Comparison of ENCODE assay signal across 8 cellular contexts in the genomic region with DNA sequence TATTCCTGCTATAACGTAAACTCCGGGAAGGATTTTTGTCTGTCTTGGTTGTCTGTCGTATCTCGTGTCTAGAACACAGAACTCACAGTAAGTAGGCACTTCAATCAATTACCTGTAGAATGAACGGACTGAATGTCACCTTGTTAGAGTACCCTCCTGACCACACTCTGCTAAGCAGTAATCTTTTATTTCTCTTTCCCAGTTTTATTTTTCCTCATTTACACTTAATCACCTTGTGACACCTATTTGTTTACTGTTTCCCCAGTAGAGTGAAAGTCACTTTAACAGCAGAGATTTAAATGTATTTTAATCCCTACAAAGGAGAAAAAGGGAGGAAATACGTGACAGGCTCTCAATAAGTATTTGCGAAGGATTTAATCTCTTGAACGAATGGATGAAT. TPM values are rescaled to one million over a fixed set of nuclear protein-coding genes. Genes with fewer than 3 reads are reported as not detected.
DNase-seq lines count a peak whose midpoint lies in the region; ATAC-seq and TF ChIP-seq lines count a peak whose summit lies in the region.

No MANE protein-coding gene starts in this region.

- no peak for TF ChIP-seq POLR2A in body of pancreas (IDR thresholded peaks at IDR 0.05)

- WGBS in body of pancreas, 2 donors: 3 to 9% methylated on average over 8 of the region's 8 CpGs

- H3K4me1 ChIP-seq in ACC112 (ENCODE audit: control insufficient read depth, insufficient read depth, low read length, unreplicated experiment) (peaks cover 19% of the 10 kb centered on the region), body of pancreas (peaks cover 33% of the 10 kb centered on the region), mucosa of rectum (ENCODE audit: control insufficient read depth in 2 of 2, insufficient read depth in 2 of 2, low read length in 2 of 2) (peaks cover 6 to 7% of the 10 kb centered on the region in 2 donors)

- H3K27me3 ChIP-seq in ACC112 (ENCODE audit: insufficient read depth, low read length) (no peaks in the 10 kb centered on the region), body of pancreas (no peaks in the 10 kb centered on the region), mucosa of rectum (ENCODE audit: control insufficient read depth in 2 of 2, insufficient read depth in 2 of 2, low read length in 2 of 2) (no peaks in the 10 kb centered on the region)

- H3K36me3 Mint-ChIP-seq in HFFc6 (ENCODE audit: low read depth): no peaks in the 10 kb centered on the region

- H3K4me3 ChIP-seq in ACC112 (ENCODE audit: low read depth, low read length) (peak overlapping the region; percentile 100), body of pancreas (peak overlapping the region; percentile 14 to 87), mucosa of rectum (ENCODE audit: low read length in 2 of 2) (peak overlapping the region; percentile 79 to 86)

- no peak for ATAC-seq in body of pancreas
- no peak for ATAC-seq in GM21825 (IDR thresholded peaks at IDR 0.05; ENCODE audit: unreplicated experiment)

- no peak overlapping the region for H3K27ac Mint-ChIP-seq in HFFc6

- peaks cover 39% of the 10 kb centered on the region for H3K79me2 ChIP-seq in ACC112 (ENCODE audit: control insufficient read depth, insufficient read depth, low read length, unreplicated experiment)

- H2AFZ ChIP-seq in ACC112 (ENCODE audit: low read length, unreplicated experiment): peak overlapping the region; percentile 100

- intact Hi-C loops in body of pancreas (cut with DNase I): no loop called here

- no peak for DNase-seq in HFFc6
- no peak for DNase-seq in body of pancreas
- no peak for DNase-seq in ureter (ENCODE audit: low spot score)
- no peak for DNase-seq in NCI-H2107 (lab: John Stamatoyannopoulos, UW)
- no peak for DNase-seq in activated CD4-positive, alpha-beta T cell treated with anti-CD3 and anti-CD28 coated beads, Interleukin-2, amount 50 U/mL, for 48 hours

- TF ChIP-seq CTCF in HFFc6 (IDR thresholded peaks at IDR 0.05) (no peak), body of pancreas (IDR thresholded peaks at IDR 0.05) (no peak)

- H3K27me3 Mint-ChIP-seq in HFFc6 (ENCODE audit: insufficient read depth): no peaks in the 10 kb centered on the region

- H3K9me3 ChIP-seq in body of pancreas (no peaks in the 10 kb centered on the region), mucosa of rectum (ENCODE audit: control insufficient read depth in 2 of 2, low read length in 2 of 2) (no peaks in the 10 kb centered on the region)

- H3K36me3 ChIP-seq in ACC112 (ENCODE audit: insufficient read depth, low read length) (no peaks in the 10 kb centered on the region), body of pancreas (replicated peaks in 1 of 2; ENCODE audit: insufficient read depth in 1 of 2, low read depth in 2 of 2) (no peaks in the 10 kb centered on the region), mucosa of rectum (ENCODE audit: control insufficient read depth in 2 of 2, insufficient read depth in 2 of 2, low read length in 2 of 2) (no peaks in the 10 kb centered on the region)

- H3K4me1 Mint-ChIP-seq in HFFc6 (ENCODE audit: low read depth): peaks cover 7% of the 10 kb centered on the region

- H3K9ac ChIP-seq in mucosa of rectum (ENCODE audit: low read depth in 1 of 2, low read length in 2 of 2): peak overlapping the region; percentile 60 to 89

- H3K27ac ChIP-seq in ACC112 (ENCODE audit: low read depth, low read length) (no peak overlapping the region), body of pancreas (peak overlapping the region; percentile 90 to 100 (median 100)), mucosa of rectum (ENCODE audit: low read depth in 2 of 2, low read length in 2 of 2) (peak overlapping the region; percentile 63 to 83)

- peak overlapping the region; percentile 83 for H3K4me3 Mint-ChIP-seq in HFFc6

- no peaks in the 10 kb centered on the region for H3K9me3 Mint-ChIP-seq in HFFc6

RNA-seq across cellular contexts. Expression of a gene that starts 0.5 kb away (rescaled TPM):
- 1 to 10 TPM in 3 of 6 experiments, under 1 TPM in 3; 0.63 to 1.3 (median 0.92) TPM for total RNA-seq in HFFc6 (2021; fragmentation: NEBNext Ultra II Directional; extraction: Animal tissue kit (Norgen Biotek cat#: 25700))
- 10 to 100 TPM; 27.2 to 32.6 TPM for total RNA-seq in body of pancreas
- total RNA-seq in ureter: 26.7 TPM

Comparison
In these comparisons a context has a peak if more than half of its experiments do, and no peak if none do; other contexts are left out.
1. RNA of a gene that starts 0.5 kb away (total RNA-seq): 27.2 to 32.6 TPM in body of pancreas and 26.7 TPM in ureter (single experiment); 0.63 to 1.3 TPM in HFFc6; every median in the first group is over 10 times any median in the second.
2. Peak in every context shown above with its lines, with median percentiles within 50 percentile points of each other: H3K4me3 ChIP-seq.